ENCODE assay signal across 31 cellular contexts in the genomic region with DNA sequence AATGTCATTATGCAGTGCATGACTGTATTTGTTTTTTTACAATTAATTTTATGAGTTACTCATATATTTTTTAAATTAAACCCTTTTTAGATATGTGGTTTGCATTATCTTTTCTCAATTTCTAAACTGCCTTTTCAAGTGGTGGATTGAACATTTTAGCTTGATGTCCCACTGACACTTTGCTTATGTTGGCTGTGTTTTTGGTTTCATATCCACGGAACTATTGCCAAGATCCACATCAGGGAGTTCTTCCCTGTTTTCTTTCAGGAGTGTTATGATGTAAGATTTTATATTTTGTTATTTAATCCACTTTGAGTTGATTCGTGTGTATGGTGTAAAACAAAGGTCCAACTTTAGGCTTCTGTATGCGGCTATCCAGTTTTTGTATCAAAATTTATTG.
A peak's percentile ranks its signal among the peaks of the same experiment; 100 is the strongest.
DNase-seq lines count a peak whose midpoint lies in the region; ATAC-seq, FAIRE-seq and TF ChIP-seq lines count a peak whose summit lies in the region.
"Had no signal": no experiment of that assay in that cellular context is flagged by ENCODE, and none has a peak within 500 bp of the region (broad histone marks: within the 10 kb centered on the region; RNA-seq: fewer than 3 reads in every experiment).

No MANE protein-coding gene starts in this region.

- POLR2A ChIA-PET in MCF 10A (lab: Yijun Ruan, JAX), result no interaction called here

- H3K4me1 ChIP-seq in breast epithelium, result no peaks in the 10 kb centered on the region
- H3K4me1 ChIP-seq in astrocyte (ENCODE audit: insufficient read depth, low read length), result no peaks in the 10 kb centered on the region
- H3K4me1 ChIP-seq: BE2C, SJCRH30 had no signal

- no peaks in the 10 kb centered on the region for H3K79me2 ChIP-seq in astrocyte (ENCODE audit: insufficient read depth, low read length)

- H3K4me2 ChIP-seq in astrocyte (ENCODE audit: low read length), result no peak overlapping the region

- intact Hi-C loops in MCF 10A (cut with micrococcal nuclease), result no loop called here
- intact Hi-C loops in breast epithelium (cut with DNase I; ENCODE audit: low total_unique reads), result no loop called here
- intact Hi-C loops in activated T-helper 1 cell treated with anti-CD3 and anti-CD28 coated beads, Interleukin-12 subunit alpha, Interleukin-12 subunit beta, Interleukin-2, Interleukin-4 antibody, amounts not matched to agents 30 ng/mL and 10 ng/mL and 1 ng/mL, durations not matched to agents 14 hours and 24 hours and 36 hours (cut with micrococcal nuclease), result no loop called here

- H3K36me3 ChIP-seq in breast epithelium, result no peaks in the 10 kb centered on the region
- no peaks in the 10 kb centered on the region for H3K36me3 ChIP-seq in astrocyte (ENCODE audit: insufficient read depth, low read length)
- H3K36me3 ChIP-seq: BE2C, SJCRH30 had no signal

- no peak for ATAC-seq in HG02678 (IDR thresholded peaks at IDR 0.05; ENCODE audit: unreplicated experiment)
- ATAC-seq: GM12878 had no signal

- in situ Hi-C loops in GM13977 (cut with MboI; ENCODE audit: low pct_unique_long_range_greater_than_20kb, low sequenced_read_pairs, unreplicated experiment), result no loop called here

- no peak for TF ChIP-seq POLR2A in breast epithelium (IDR thresholded peaks at IDR 0.05)

- CTCF ChIA-PET in MCF 10A (lab: Yijun Ruan, JAX), result no interaction called here

- no peaks in the 10 kb centered on the region for H3K27me3 Mint-ChIP-seq in MCF 10A (ENCODE audit: insufficient read depth, unreplicated experiment)
- no peaks in the 10 kb centered on the region for H3K27me3 Mint-ChIP-seq in astrocyte (ENCODE audit: low read depth, unreplicated experiment)
- H3K27me3 Mint-ChIP-seq in osteocyte (ENCODE audit: unreplicated experiment), result peaks cover 3% of the 10 kb centered on the region
- no peaks in the 10 kb centered on the region for H3K27me3 Mint-ChIP-seq in activated T-helper 1 cell treated with anti-CD3 and anti-CD28 coated beads, Interleukin-12 subunit alpha, Interleukin-12 subunit beta, Interleukin-2, Interleukin-4 antibody, amounts not matched to agents 30 ng/mL and 10 ng/mL and 1 ng/mL, durations not matched to agents 14 hours and 24 hours and 36 hours (ENCODE audit: insufficient read depth)
- H3K27me3 Mint-ChIP-seq: CD8-positive, alpha-beta memory T cell had no signal

- BruUV-seq in MCF 10A (replicated peaks; lab: Mats Ljungman, UMichigan), result no TSS peak

- no peaks in the 10 kb centered on the region for H3K36me3 Mint-ChIP-seq in MCF 10A (ENCODE audit: insufficient read depth, unreplicated experiment)
- no peaks in the 10 kb centered on the region for H3K36me3 Mint-ChIP-seq in astrocyte (ENCODE audit: low read depth, unreplicated experiment)
- no peaks in the 10 kb centered on the region for H3K36me3 Mint-ChIP-seq in osteocyte (ENCODE audit: unreplicated experiment)
- H3K36me3 Mint-ChIP-seq in activated T-helper 1 cell treated with anti-CD3 and anti-CD28 coated beads, Interleukin-12 subunit alpha, Interleukin-12 subunit beta, Interleukin-2, Interleukin-4 antibody, amounts not matched to agents 30 ng/mL and 10 ng/mL and 1 ng/mL, durations not matched to agents 14 hours and 24 hours and 36 hours (ENCODE audit: low read depth), result no peaks in the 10 kb centered on the region
- H3K36me3 Mint-ChIP-seq: CD14-positive monocyte; CD8-positive, alpha-beta memory T cell had no signal

- no peaks in the 10 kb centered on the region for H3K27me3 ChIP-seq in breast epithelium
- H3K27me3 ChIP-seq in astrocyte (ENCODE audit: insufficient read depth, low read length), result no peaks in the 10 kb centered on the region
- H3K27me3 ChIP-seq: BE2C, SJCRH30 had no signal

- H3K27ac Mint-ChIP-seq in MCF 10A (ENCODE audit: low read depth, unreplicated experiment) (no peak overlapping the region), astrocyte (ENCODE audit: unreplicated experiment) (no peak overlapping the region), osteocyte (ENCODE audit: unreplicated experiment) (peak overlapping the region; percentile 25)
- no peak overlapping the region for H3K27ac Mint-ChIP-seq in activated T-helper 1 cell treated with anti-CD3 and anti-CD28 coated beads, Interleukin-12 subunit alpha, Interleukin-12 subunit beta, Interleukin-2, Interleukin-4 antibody, amounts not matched to agents 30 ng/mL and 10 ng/mL and 1 ng/mL, durations not matched to agents 14 hours and 24 hours and 36 hours
- H3K27ac Mint-ChIP-seq: CD14-positive monocyte; CD8-positive, alpha-beta memory T cell had no signal

- TF ChIP-seq CTCF in MCF 10A (IDR thresholded peaks at IDR 0.05; ENCODE audit: unreplicated experiment), result no peak
- TF ChIP-seq CTCF in breast epithelium (IDR thresholded peaks at IDR 0.05), result no peak
- TF ChIP-seq CTCF in astrocyte (IDR thresholded peaks at IDR 0.05; ENCODE audit: insufficient read depth, low read depth, low read length), result no peak
- TF ChIP-seq CTCF in osteocyte (IDR thresholded peaks at IDR 0.05), result no peak
- TF ChIP-seq CTCF in GM13977 (IDR thresholded peaks at IDR 0.05; ENCODE audit: extremely low read depth, insufficient read depth, missing control alignments), result no peak

- DNase-seq in MCF 10A (ENCODE audit: unreplicated experiment) (peak; percentile 15), breast epithelium (ENCODE audit: low spot score in 2 of 2) (no peak), astrocyte (ENCODE audit: low read depth) (peak; percentile 6), osteocyte (ENCODE audit: extremely low spot score, unreplicated experiment) (no peak), GM13977 (ENCODE audit: low spot score) (no peak)
- no peak for DNase-seq in activated T-helper 1 cell treated with anti-CD3 and anti-CD28 coated beads, Interleukin-12 subunit alpha, Interleukin-12 subunit beta, Interleukin-2, Interleukin-4 antibody, amounts not matched to agents 30 ng/mL and 10 ng/mL and 1 ng/mL, durations not matched to agents 14 hours and 24 hours and 36 hours (ENCODE audit: low spot score)
- DNase-seq: 8988T; ACHN; BE2C; CD8-positive, alpha-beta memory T cell; DMS 273 treated with DMSO at 0.1 percent for 48 hours; DMS79; EL; GDM1; HCEC 1CT; IMR-90; KG1; MM.1S; NCI-H1417; NCI-H1694; NCI-H2029 treated with DMSO at 0.1 percent for 48 hours; NCI-H446 treated with DMSO at 0.1 percent for 48 hours; NCI-H526; OCI-M1; SJCRH30 had no signal

- H4K20me1 ChIP-seq in astrocyte (ENCODE audit: insufficient read depth, low read length), result no peaks in the 10 kb centered on the region

- H3K9me3 Mint-ChIP-seq in MCF 10A (ENCODE audit: unreplicated experiment), result no peaks in the 10 kb centered on the region
- H3K9me3 Mint-ChIP-seq in astrocyte (ENCODE audit: unreplicated experiment), result no peaks in the 10 kb centered on the region
- H3K9me3 Mint-ChIP-seq in osteocyte (ENCODE audit: unreplicated experiment), result peaks cover 7% of the 10 kb centered on the region
- H3K9me3 Mint-ChIP-seq in activated T-helper 1 cell treated with anti-CD3 and anti-CD28 coated beads, Interleukin-12 subunit alpha, Interleukin-12 subunit beta, Interleukin-2, Interleukin-4 antibody, amounts not matched to agents 30 ng/mL and 10 ng/mL and 1 ng/mL, durations not matched to agents 14 hours and 24 hours and 36 hours, result peaks cover 3% of the 10 kb centered on the region

- H3K4me3 Mint-ChIP-seq in MCF 10A (ENCODE audit: unreplicated experiment) (no peak overlapping the region), astrocyte (ENCODE audit: unreplicated experiment) (no peak overlapping the region), osteocyte (ENCODE audit: unreplicated experiment) (no peak overlapping the region)
- no peak overlapping the region for H3K4me3 Mint-ChIP-seq in activated T-helper 1 cell treated with anti-CD3 and anti-CD28 coated beads, Interleukin-12 subunit alpha, Interleukin-12 subunit beta, Interleukin-2, Interleukin-4 antibody, amounts not matched to agents 30 ng/mL and 10 ng/mL and 1 ng/mL, durations not matched to agents 14 hours and 24 hours and 36 hours
- H3K4me3 Mint-ChIP-seq: CD14-positive monocyte; CD8-positive, alpha-beta memory T cell had no signal

- H3K9ac ChIP-seq in astrocyte (ENCODE audit: low read length), result no peak overlapping the region

- no peaks in the 10 kb centered on the region for H3K9me3 ChIP-seq in breast epithelium
- no peaks in the 10 kb centered on the region for H3K9me3 ChIP-seq in astrocyte (ENCODE audit: insufficient read depth, low read depth, low read length)
- H3K9me3 ChIP-seq: BE2C, SJCRH30 had no signal

- no peak for FAIRE-seq in astrocyte (lab: Jason Lieb, UNC)
- peak; percentile 4 for FAIRE-seq in endometrium (lab: Jason Lieb, UNC)
- FAIRE-seq: GM12878, H1, RCC 7860 had no signal

- H3K4me1 Mint-ChIP-seq in MCF 10A (ENCODE audit: insufficient read depth, unreplicated experiment), result no peaks in the 10 kb centered on the region
- H3K4me1 Mint-ChIP-seq in astrocyte (ENCODE audit: low read depth, unreplicated experiment), result peaks cover 7% of the 10 kb centered on the region
- peaks cover 11% of the 10 kb centered on the region for H3K4me1 Mint-ChIP-seq in osteocyte (ENCODE audit: unreplicated experiment)
- no peaks in the 10 kb centered on the region for H3K4me1 Mint-ChIP-seq in activated T-helper 1 cell treated with anti-CD3 and anti-CD28 coated beads, Interleukin-12 subunit alpha, Interleukin-12 subunit beta, Interleukin-2, Interleukin-4 antibody, amounts not matched to agents 30 ng/mL and 10 ng/mL and 1 ng/mL, durations not matched to agents 14 hours and 24 hours and 36 hours (ENCODE audit: low read depth)
- H3K4me1 Mint-ChIP-seq: CD14-positive monocyte; CD8-positive, alpha-beta memory T cell had no signal

- H3K27ac ChIP-seq in breast epithelium (no peak overlapping the region), astrocyte (ENCODE audit: low read depth, low read length) (no peak overlapping the region)
- H3K27ac ChIP-seq: SJCRH30 had no signal

- no peak overlapping the region for H3K4me3 ChIP-seq in breast epithelium
- H3K4me3 ChIP-seq in astrocyte (ENCODE audit: insufficient read depth, low read depth, low read length), result no peak overlapping the region
- H3K4me3 ChIP-seq: GM12878, SJCRH30 had no signal

- no peak overlapping the region for H2AFZ ChIP-seq in astrocyte (ENCODE audit: low read depth, low read length)

Comparison
In these comparisons a context has a peak if more than half of its experiments do, and no peak if none do; other contexts are left out.
1. DNase-seq: peak in MCF 10A (single experiment) and astrocyte (single experiment); none in breast epithelium (0 of 2), osteocyte (single experiment), activated T-helper 1 cell treated with anti-CD3 and anti-CD28 coated beads, Interleukin-12 subunit alpha, Interleukin-12 subunit beta, Interleukin-2, Interleukin-4 antibody, amounts not matched to agents 30 ng/mL and 10 ng/mL and 1 ng/mL, durations not matched to agents 14 hours and 24 hours and 36 hours (single experiment) and GM13977 (single experiment).